In genomic region chr2:11133238-11133935, GRCh38 we compare ENCODE assay signal across 8 cellular contexts. TPM values are rescaled to one million over a fixed set of nuclear protein-coding genes. Genes with fewer than 3 reads are reported as not detected.
A peak's percentile ranks its signal among the peaks of the same experiment; 100 is the strongest.
DNase-seq lines count a peak whose midpoint lies in the region; ATAC-seq and TF ChIP-seq lines count a peak whose summit lies in the region.

No MANE protein-coding gene starts in this region.

- H3K36me3 Mint-ChIP-seq in naive thymus-derived CD4-positive, alpha-beta T cell = peaks cover 0 to 8% (median 0%) of the 10 kb centered on the region in 5 donors

- WGBS in ectodermal cell, 2 experiments = 72 to 73% methylated on average over 25 of the region's 25 CpGs

- no peak for TF ChIP-seq CTCF in BE2C (IDR thresholded peaks at IDR 0.05; ENCODE audit: low read depth, low read length)

- H3K27ac Mint-ChIP-seq in naive thymus-derived CD4-positive, alpha-beta T cell = peak overlapping the region; percentile 80 to 95 (median 91)

- H3K4me1 ChIP-seq in BE2C (no peaks in the 10 kb centered on the region), ectodermal cell (ENCODE audit: control insufficient read depth, insufficient read depth, low read length) (peaks cover 14% of the 10 kb centered on the region)
- peaks cover 25 to 34% of the 10 kb centered on the region in 2 donors for H3K4me1 ChIP-seq in naive thymus-derived CD4-positive, alpha-beta T cell (ENCODE audit: control insufficient read depth in 2 of 2, insufficient read depth in 2 of 2, low read length in 2 of 2)

- H3K27me3 Mint-ChIP-seq in naive thymus-derived CD4-positive, alpha-beta T cell = peaks cover 0 to 22% (median 5%) of the 10 kb centered on the region in 5 donors

- intact Hi-C loops in naive thymus-derived CD4-positive, alpha-beta T cell (cut with micrococcal nuclease) = loop anchor here (2.0 to 10.0 kb wide), 6 partner anchors 61 to 686 kb away; partner anchors contain the start of genes E2F6 (in 1 of the 2) and ODC1 (in 1 of the 2)

- H3K27me3 ChIP-seq in BE2C (no peaks in the 10 kb centered on the region), ectodermal cell (ENCODE audit: control insufficient read depth, insufficient read depth, low read length, poor library complexity, severe bottlenecking) (peaks cover 6% of the 10 kb centered on the region)
- no peaks in the 10 kb centered on the region for H3K27me3 ChIP-seq in naive thymus-derived CD4-positive, alpha-beta T cell (ENCODE audit: control insufficient read depth in 2 of 2, insufficient read depth in 2 of 2, low read length in 2 of 2)

- H3K27ac ChIP-seq in ectodermal cell (ENCODE audit: insufficient read depth, low read depth, low read length, poor library complexity, severe bottlenecking) = peak overlapping the region; percentile 47
- peak overlapping the region; percentile 42 for H3K27ac ChIP-seq in naive thymus-derived CD4-positive, alpha-beta T cell (ENCODE audit: low read depth, low read length)

- H3K36me3 ChIP-seq in BE2C = no peaks in the 10 kb centered on the region
- no peaks in the 10 kb centered on the region for H3K36me3 ChIP-seq in ectodermal cell (ENCODE audit: control insufficient read depth, insufficient read depth, low read length)
- no peaks in the 10 kb centered on the region for H3K36me3 ChIP-seq in naive thymus-derived CD4-positive, alpha-beta T cell (ENCODE audit: control insufficient read depth in 2 of 3, insufficient read depth in 3 of 3, low read length in 3 of 3)

- CTCF ChIA-PET in naive thymus-derived CD4-positive, alpha-beta T cell (lab: Charles Lee) = interaction anchor here (0.5 to 5.7 kb wide), 24 partner anchors 9 to 1874 kb away, joined by 3 to 56 read pairs (median 6); partner anchors contain the start of genes ROCK2 and SLC66A3

- no peak for ATAC-seq in naive thymus-derived CD4-positive, alpha-beta T cell
- no peak for ATAC-seq in GM21723 (IDR thresholded peaks at IDR 0.05; ENCODE audit: unreplicated experiment)

- H3K9me3 ChIP-seq in BE2C = no peaks in the 10 kb centered on the region
- H3K9me3 ChIP-seq in ectodermal cell (ENCODE audit: control insufficient read depth, low read length) = no peaks in the 10 kb centered on the region
- H3K9me3 ChIP-seq in naive thymus-derived CD4-positive, alpha-beta T cell (ENCODE audit: control insufficient read depth in 2 of 3, low read length in 3 of 3) = no peaks in the 10 kb centered on the region

- H3K4me1 Mint-ChIP-seq in naive thymus-derived CD4-positive, alpha-beta T cell = peaks cover 8 to 44% (median 27%) of the 10 kb centered on the region in 7 donors

- DNase-seq in BE2C (no peak), NCI-H146 (lab: John Stamatoyannopoulos, UW) (peak; percentile 62), NCI-H69 (lab: John Stamatoyannopoulos, UW) (no peak), SW 1271 (lab: John Stamatoyannopoulos, UW) (no peak), NCI-H2107 (lab: John Stamatoyannopoulos, UW) (no peak)
- no peak for DNase-seq in naive thymus-derived CD4-positive, alpha-beta T cell

- peaks cover 0 to 5% (median 0%) of the 10 kb centered on the region in 11 donors for H3K9me3 Mint-ChIP-seq in naive thymus-derived CD4-positive, alpha-beta T cell

- peak overlapping the region; percentile 81 to 95 (median 88) for H3K4me3 Mint-ChIP-seq in naive thymus-derived CD4-positive, alpha-beta T cell

- POLR2A ChIA-PET in naive thymus-derived CD4-positive, alpha-beta T cell (lab: Charles Lee) = interaction anchor here (0.7 to 3.7 kb wide), 8 partner anchors 21 to 615 kb away, joined by 3 to 34 read pairs (median 4); partner anchors contain the start of genes ROCK2 and SLC66A3

- H3K4me3 ChIP-seq in BE2C (ENCODE audit: low read depth, low read length) (peak overlapping the region; percentile 54), ectodermal cell (ENCODE audit: insufficient read depth, low read depth, low read length) (peak overlapping the region; percentile 20)
- peak overlapping the region; percentile 64 for H3K4me3 ChIP-seq in naive thymus-derived CD4-positive, alpha-beta T cell (ENCODE audit: low read length)

RNA-seq across cellular contexts. Expression of gene SLC66A3, which starts 21.9 kb away (rescaled TPM):
- not detected for polyA plus RNA-seq in BE2C (2012; ENCODE audit: insufficient read depth, insufficient read length, low read depth)
- polyA plus RNA-seq in ectodermal cell (2013, experiment 1 of 4) = 6.9 TPM
- 7.1 TPM for polyA plus RNA-seq in ectodermal cell (2013, experiment 2 of 4)
- 9.9 TPM for polyA plus RNA-seq in ectodermal cell (2013, experiment 3 of 4)
- 10.4 TPM for polyA plus RNA-seq in ectodermal cell (2013, experiment 4 of 4)
- total RNA-seq in naive thymus-derived CD4-positive, alpha-beta T cell = 10 to 100 TPM; 12.6 to 22.7 (median 17.4) TPM
- 10 to 100 TPM; 35.1 to 43.7 TPM for polyA plus RNA-seq in naive thymus-derived CD4-positive, alpha-beta T cell
